ENCODE assay signal across 8 cellular contexts in the genomic region with DNA sequence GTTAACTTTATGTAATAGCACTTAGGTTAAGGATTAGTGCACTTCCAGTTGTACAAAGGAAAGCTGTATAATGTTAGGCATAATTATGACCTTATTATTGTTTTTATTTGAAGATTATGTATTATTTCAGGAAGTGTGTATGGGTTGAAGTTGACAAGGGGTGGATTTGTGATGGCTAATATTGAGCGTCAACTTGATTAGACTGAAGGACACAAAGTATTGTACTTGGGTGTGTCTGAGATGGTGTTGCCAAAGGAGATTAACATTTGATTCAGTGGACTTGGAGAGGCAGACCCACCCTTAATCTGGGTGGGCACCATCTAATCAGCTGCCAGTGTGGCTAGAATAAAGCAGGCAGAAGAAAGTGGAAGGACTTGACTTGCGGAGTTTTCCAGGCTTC.
"Had no signal": no experiment of that assay in that cellular context is flagged by ENCODE, and none has a peak within 500 bp of the region (broad histone marks: within the 10 kb centered on the region; RNA-seq: fewer than 3 reads in every experiment).

No MANE protein-coding gene starts in this region.

- DNase-seq: GDM1, GF-D8 had no signal

- FAIRE-seq: G401.6, GM12878, GM12891, GM12892, GM18507, GM19239 had no signal

- ATAC-seq: GM12878 had no signal

- H3K4me3 ChIP-seq: GM12878 had no signal
